In genomic region chr4:58050439-58050838, GRCh38 we compare ENCODE assay signal across 33 cellular contexts.
A peak's percentile ranks its signal among the peaks of the same experiment; 100 is the strongest.
DNase-seq lines count a peak whose midpoint lies in the region; ATAC-seq, FAIRE-seq and TF ChIP-seq lines count a peak whose summit lies in the region.
"Had no signal": no experiment of that assay in that cellular context is flagged by ENCODE, and none has a peak within 500 bp of the region (broad histone marks: within the 10 kb centered on the region; RNA-seq: fewer than 3 reads in every experiment).

No MANE protein-coding gene starts in this region.

- TF ChIP-seq EP300 in neural cell (conservative IDR thresholded peaks at IDR 0.05; ENCODE audit: poor library complexity, severe bottlenecking), result peak; percentile 87

- H3K27ac ChIP-seq in neural cell (ENCODE audit: low read length) (peak overlapping the region; percentile 67), ascending aorta (no peak overlapping the region)
- H3K27ac ChIP-seq: 22Rv1; A549; BLaER1; BLaER1 treated with 17β-estradiol and CSF1 and Interleukin-3, amounts not matched to agents 10 nM and 100 nM; C4-2B had no signal

- TF ChIP-seq RAD21 in neural cell (conservative IDR thresholded peaks at IDR 0.05), result peak; percentile 25

- intact Hi-C loops in ascending aorta (cut with DNase I), result no loop called here

- no peaks in the 10 kb centered on the region for H3K9me2 ChIP-seq in neural cell (ENCODE audit: insufficient read depth, low read length)

- H3K27me3 ChIP-seq in neural cell (ENCODE audit: insufficient read depth, low read depth, low read length) (no peaks in the 10 kb centered on the region), ascending aorta (no peaks in the 10 kb centered on the region)
- H3K27me3 ChIP-seq: BE2C; BLaER1; BLaER1 treated with 17β-estradiol and CSF1 and Interleukin-3, amounts not matched to agents 10 nM and 100 nM had no signal

- no peaks in the 10 kb centered on the region for H3F3A ChIP-seq in neural cell (ENCODE audit: insufficient read depth, low read length, poor library complexity, severe bottlenecking)

- TF ChIP-seq CTCF in neural cell (IDR thresholded peaks at IDR 0.05; ENCODE audit: poor library complexity, severe bottlenecking), result no peak
- TF ChIP-seq CTCF in ascending aorta (IDR thresholded peaks at IDR 0.05), result no peak

- H4K20me1 ChIP-seq in neural cell (ENCODE audit: insufficient read depth), result no peaks in the 10 kb centered on the region
- H4K20me1 ChIP-seq: BLaER1; BLaER1 treated with 17β-estradiol and CSF1 and Interleukin-3, amounts not matched to agents 10 nM and 100 nM had no signal

- FAIRE-seq in urothelium cell line (lab: Jason Lieb, UNC), result peak; percentile 70
- FAIRE-seq: A204.1, A549, D721Med had no signal

- H3K4me3 ChIP-seq in neural cell (ENCODE audit: low read length), result peak overlapping the region; percentile 9
- no peak overlapping the region for H3K4me3 ChIP-seq in ascending aorta
- H3K4me3 ChIP-seq: A549; BLaER1; BLaER1 treated with 17β-estradiol and CSF1 and Interleukin-3, amounts not matched to agents 10 nM and 100 nM had no signal

- H3K36me3 ChIP-seq in neural cell (ENCODE audit: insufficient read depth, low read length), result no peaks in the 10 kb centered on the region
- no peaks in the 10 kb centered on the region for H3K36me3 ChIP-seq in ascending aorta
- H3K36me3 ChIP-seq: BE2C; BLaER1; BLaER1 treated with 17β-estradiol and CSF1 and Interleukin-3, amounts not matched to agents 10 nM and 100 nM had no signal

- H3K4me2 ChIP-seq in neural cell (ENCODE audit: low read length), result peak overlapping the region; percentile 36
- H3K4me2 ChIP-seq: A549; BLaER1; BLaER1 treated with 17β-estradiol and CSF1 and Interleukin-3, amounts not matched to agents 10 nM and 100 nM had no signal

- H3K9ac ChIP-seq in neural cell (ENCODE audit: low read length), result peak overlapping the region; percentile 37
- H3K9ac ChIP-seq: BLaER1; BLaER1 treated with 17β-estradiol and CSF1 and Interleukin-3, amounts not matched to agents 10 nM and 100 nM had no signal

- no peaks in the 10 kb centered on the region for H3K4me1 ChIP-seq in ascending aorta
- H3K4me1 ChIP-seq: A549; BE2C; BLaER1; BLaER1 treated with 17β-estradiol and CSF1 and Interleukin-3, amounts not matched to agents 10 nM and 100 nM had no signal

- no peak for ATAC-seq in GM18868 (IDR thresholded peaks at IDR 0.05; ENCODE audit: unreplicated experiment)
- ATAC-seq: A549; CD8-positive, alpha-beta T cell had no signal

- peak overlapping the region; percentile 14 for H2AFZ ChIP-seq in neural cell (ENCODE audit: low read depth, low read length)

- peak; percentile 11 for DNase-seq in retina
- DNase-seq in urothelium cell line (ENCODE audit: low spot score), result no peak
- no peak for DNase-seq in SHP77 treated with DMSO at 0.1 percent for 48 hours (lab: John Stamatoyannopoulos, UW)
- no peak for DNase-seq in ascending aorta (ENCODE audit: low spot score in 2 of 2)
- DNase-seq: 8988T; ACHN; AML-193; BE2C; C1 segment of cervical spinal cord; Caco-2; Calu3; CD4-positive, alpha-beta memory T cell; CD4-positive, alpha-beta T cell; CD4-positive, CD25-positive, alpha-beta regulatory T cell; CD8-positive, alpha-beta memory T cell; CD8-positive, alpha-beta T cell; COR-L47; DMS 273 treated with DMSO at 0.1 percent for 48 hours; DMS153; DMS53; DMS79; DMS79 treated with DMSO at 0.1 percent for 48 hours; DND-41; EL had no signal

- no peaks in the 10 kb centered on the region for H3K79me2 ChIP-seq in neural cell (replicated peaks; ENCODE audit: insufficient read depth, low read length)

- no peaks in the 10 kb centered on the region for H3K9me3 ChIP-seq in neural cell (ENCODE audit: low read length)
- H3K9me3 ChIP-seq in ascending aorta, result no peaks in the 10 kb centered on the region
- H3K9me3 ChIP-seq: A549; BE2C; BLaER1; BLaER1 treated with 17β-estradiol and CSF1 and Interleukin-3, amounts not matched to agents 10 nM and 100 nM; Caco-2 had no signal

TF ChIP-seq in neural cell, 6 proteins besides CTCF, POLR2A, EP300 and RAD21:
- TF ChIP-seq POLR2AphosphoS5 (IDR thresholded peaks at IDR 0.05) (peak; percentile 69), TAF1 (IDR thresholded peaks at IDR 0.05; ENCODE audit: low read depth) (no peak), SMC3 (conservative IDR thresholded peaks at IDR 0.05; ENCODE audit: poor library complexity) (peak; percentile 22)
